In the genomic region with DNA sequence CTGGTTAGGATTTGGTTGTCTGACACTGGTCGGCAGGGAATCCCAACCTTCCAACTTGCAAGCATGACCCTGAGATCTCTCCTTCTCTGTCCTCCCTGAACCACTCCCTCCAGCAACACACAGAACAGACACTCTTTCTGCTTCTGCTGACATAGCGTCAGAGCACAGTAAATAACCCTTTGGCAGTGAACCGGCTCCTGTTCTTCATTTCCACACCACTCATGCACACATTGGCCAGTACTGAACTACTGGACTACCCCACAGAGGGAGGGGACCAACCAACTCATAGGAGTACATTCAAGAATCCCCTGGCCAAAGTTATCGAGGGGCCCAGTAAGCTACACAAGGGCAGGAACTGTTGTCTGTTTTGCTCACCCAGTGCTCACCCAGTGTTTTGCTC, we compare ENCODE assay signal across 5 cellular contexts.
"Had no signal": no experiment of that assay in that cellular context is flagged by ENCODE, and none has a peak within 500 bp of the region (broad histone marks: within the 10 kb centered on the region; RNA-seq: fewer than 3 reads in every experiment).

No MANE protein-coding gene starts in this region.

- H3K27ac Mint-ChIP-seq: GM23338 had no signal

- DNase-seq: H9, HCEC 1CT, IMR-90 had no signal

- ATAC-seq: GM23338, K562 had no signal

- H3K9me3 Mint-ChIP-seq: H9 had no signal

- H3K4me3 ChIP-seq: GM23338, K562 had no signal

- H3K4me2 ChIP-seq: GM23338 had no signal

- H2AFZ ChIP-seq: GM23338 had no signal

- H3K4me3 Mint-ChIP-seq: GM23338, H9 had no signal
